In genomic region chr3:86739244-86739643, GRCh38 we compare ENCODE assay signal across 34 cellular contexts.
A peak's percentile ranks its signal among the peaks of the same experiment; 100 is the strongest.
DNase-seq lines count a peak whose midpoint lies in the region; ATAC-seq and TF ChIP-seq lines count a peak whose summit lies in the region.
"Had no signal": no experiment of that assay in that cellular context is flagged by ENCODE, and none has a peak within 500 bp of the region (broad histone marks: within the 10 kb centered on the region; RNA-seq: fewer than 3 reads in every experiment).

No MANE protein-coding gene starts in this region.

- H3K36me3 ChIP-seq in HEK293 (ENCODE audit: control insufficient read depth in 2 of 2, insufficient read depth in 1 of 2, low read length in 2 of 2): no peaks in the 10 kb centered on the region
- no peaks in the 10 kb centered on the region for H3K36me3 ChIP-seq in suprapubic skin
- H3K36me3 ChIP-seq in CD8-positive, alpha-beta T cell (ENCODE audit: insufficient read depth, low read length): no peaks in the 10 kb centered on the region
- H3K36me3 ChIP-seq: BE2C; BLaER1; BLaER1 treated with 17β-estradiol and CSF1 and Interleukin-3, amounts not matched to agents 10 nM and 100 nM had no signal

- TF ChIP-seq CTCF in HEK293 (tag by site-specific recombination; IDR thresholded peaks at IDR 0.05) (no peak), suprapubic skin (IDR thresholded peaks at IDR 0.05) (no peak), type B pancreatic cell (conservative IDR thresholded peaks at IDR 0.05) (no peak)
- no peak for TF ChIP-seq CTCF in CD8-positive, alpha-beta T cell (IDR thresholded peaks at IDR 0.05)

- H3K4me1 Mint-ChIP-seq in CD8-positive, alpha-beta T cell (ENCODE audit: low read depth): no peaks in the 10 kb centered on the region
- no peaks in the 10 kb centered on the region for H3K4me1 Mint-ChIP-seq in type B pancreatic cell (ENCODE audit: unreplicated experiment)
- H3K4me1 Mint-ChIP-seq: B cell; CD4-positive, alpha-beta memory T cell; CD4-positive, CD25-positive, alpha-beta regulatory T cell; CD8-positive, alpha-beta memory T cell had no signal

- no peaks in the 10 kb centered on the region for H3K4me1 ChIP-seq in HEK293 (ENCODE audit: control insufficient read depth, insufficient read depth, low read length)
- H3K4me1 ChIP-seq in suprapubic skin: no peaks in the 10 kb centered on the region
- H3K4me1 ChIP-seq in CD8-positive, alpha-beta T cell (ENCODE audit: insufficient read depth, low read length): no peaks in the 10 kb centered on the region
- H3K4me1 ChIP-seq: A549, BE2C, Caco-2 had no signal

- H3K27ac Mint-ChIP-seq in CD8-positive, alpha-beta T cell: no peak overlapping the region
- H3K27ac Mint-ChIP-seq in type B pancreatic cell: no peak overlapping the region
- H3K27ac Mint-ChIP-seq: B cell; CD14-positive monocyte; CD4-positive, alpha-beta memory T cell; CD4-positive, alpha-beta T cell; CD4-positive, CD25-positive, alpha-beta regulatory T cell; CD8-positive, alpha-beta memory T cell had no signal

- no peak overlapping the region for H3K4me3 Mint-ChIP-seq in CD8-positive, alpha-beta T cell
- no peak overlapping the region for H3K4me3 Mint-ChIP-seq in type B pancreatic cell
- H3K4me3 Mint-ChIP-seq: B cell; CD14-positive monocyte; CD4-positive, alpha-beta memory T cell; CD4-positive, alpha-beta T cell; CD4-positive, CD25-positive, alpha-beta regulatory T cell; CD8-positive, alpha-beta memory T cell had no signal

- DNase-seq in NCI-H2227 (lab: John Stamatoyannopoulos, UW; ENCODE audit: unreplicated experiment) (peak; percentile 0), NCI-H2227 treated with DMSO at 0.1 percent for 48 hours (lab: John Stamatoyannopoulos, UW) (no peak), HEK293T (ENCODE audit: extremely low spot score) (no peak), NCI-H69 (lab: John Stamatoyannopoulos, UW) (peak; percentile 25), suprapubic skin (ENCODE audit: low spot score in 2 of 2) (no peak), type B pancreatic cell (ENCODE audit: extremely low spot score, unreplicated experiment) (no peak)
- DNase-seq in CD8-positive, alpha-beta T cell: no peak
- DNase-seq: 8988T; ACHN; AML-193; BE2C; C1 segment of cervical spinal cord; Caco-2; Calu3; CD4-positive, alpha-beta memory T cell; CD4-positive, alpha-beta T cell; CD4-positive, CD25-positive, alpha-beta regulatory T cell; CD8-positive, alpha-beta memory T cell; COR-L47; DMS 273 treated with DMSO at 0.1 percent for 48 hours; DMS153; DMS53; DMS79; DMS79 treated with DMSO at 0.1 percent for 48 hours; DND-41; EL had no signal

- intact Hi-C loops in CD8-positive, alpha-beta T cell (cut with DNase I, micrococcal nuclease): no loop called here

- TF ChIP-seq POLR2A in suprapubic skin (IDR thresholded peaks at IDR 0.05): no peak

- H3K9me3 Mint-ChIP-seq in CD8-positive, alpha-beta T cell: no peaks in the 10 kb centered on the region
- H3K9me3 Mint-ChIP-seq in type B pancreatic cell: no peaks in the 10 kb centered on the region
- H3K9me3 Mint-ChIP-seq: CD14-positive monocyte had no signal

- WGBS in suprapubic skin: 81% methylated on average over 3 of the region's 3 CpGs

- H3K36me3 Mint-ChIP-seq in CD8-positive, alpha-beta T cell: no peaks in the 10 kb centered on the region
- no peaks in the 10 kb centered on the region for H3K36me3 Mint-ChIP-seq in type B pancreatic cell
- H3K36me3 Mint-ChIP-seq: CD14-positive monocyte; CD4-positive, alpha-beta memory T cell; CD4-positive, CD25-positive, alpha-beta regulatory T cell; CD8-positive, alpha-beta memory T cell had no signal

- POLR2A ChIA-PET in HEK293 (lab: Yijun Ruan, JAX) (no interaction called here), HEK293T (lab: Yijun Ruan, JAX) (no interaction called here)
- POLR2A ChIA-PET in CD8-positive, alpha-beta T cell (lab: Charles Lee): no interaction called here

- no peak for ATAC-seq in CD8-positive, alpha-beta T cell
- ATAC-seq: A549 had no signal

- H3K4me3 ChIP-seq in HEK293 (ENCODE audit: low read depth, low read length) (no peak overlapping the region), suprapubic skin (no peak overlapping the region)
- no peak overlapping the region for H3K4me3 ChIP-seq in CD8-positive, alpha-beta T cell (ENCODE audit: low read depth, low read length)
- H3K4me3 ChIP-seq: A549; BLaER1; BLaER1 treated with 17β-estradiol and CSF1 and Interleukin-3, amounts not matched to agents 10 nM and 100 nM had no signal

- no peaks in the 10 kb centered on the region for H3K9me3 ChIP-seq in HEK293 (ENCODE audit: control insufficient read depth, insufficient read depth, low read depth, low read length)
- H3K9me3 ChIP-seq in suprapubic skin: no peaks in the 10 kb centered on the region
- no peaks in the 10 kb centered on the region for H3K9me3 ChIP-seq in CD8-positive, alpha-beta T cell (ENCODE audit: low read length)
- H3K9me3 ChIP-seq: A549, BE2C, BLaER1, Caco-2 had no signal

- CTCF ChIA-PET in HEK293 (lab: Yijun Ruan, JAX) (no interaction called here), HEK293T (lab: Yijun Ruan, JAX) (no interaction called here)
- CTCF ChIA-PET in CD8-positive, alpha-beta T cell (lab: Charles Lee): no interaction called here

- H3K27ac ChIP-seq in HEK293 (ENCODE audit: extremely low read depth, low read depth, low read length): no peak overlapping the region
- no peak overlapping the region for H3K27ac ChIP-seq in suprapubic skin
- H3K27ac ChIP-seq in CD8-positive, alpha-beta T cell (ENCODE audit: low read depth, low read length): no peak overlapping the region
- H3K27ac ChIP-seq: 22Rv1; A549; BLaER1; BLaER1 treated with 17β-estradiol and CSF1 and Interleukin-3, amounts not matched to agents 10 nM and 100 nM; C4-2B had no signal

- no peaks in the 10 kb centered on the region for H3K27me3 Mint-ChIP-seq in CD8-positive, alpha-beta T cell (ENCODE audit: low read depth)
- H3K27me3 Mint-ChIP-seq in type B pancreatic cell: no peaks in the 10 kb centered on the region
- H3K27me3 Mint-ChIP-seq: B cell; CD4-positive, alpha-beta memory T cell; CD4-positive, alpha-beta T cell; CD4-positive, CD25-positive, alpha-beta regulatory T cell; CD8-positive, alpha-beta memory T cell had no signal

- no peaks in the 10 kb centered on the region for H3K27me3 ChIP-seq in suprapubic skin
- no peaks in the 10 kb centered on the region for H3K27me3 ChIP-seq in CD8-positive, alpha-beta T cell (ENCODE audit: insufficient read depth, low read length)
- H3K27me3 ChIP-seq: BLaER1; BLaER1 treated with 17β-estradiol and CSF1 and Interleukin-3, amounts not matched to agents 10 nM and 100 nM had no signal

- no peak for TF ChIP-seq EP300 in suprapubic skin (IDR thresholded peaks at IDR 0.05)

TF ChIP-seq in HEK293, 187 proteins besides CTCF, POLR2A, EP300 and RAD21:
- no peak for TF ChIP-seq ZNF114 (tag by site-specific recombination; IDR thresholded peaks at IDR 0.05)
- TF ChIP-seq ZNF549 (tag by site-specific recombination; IDR thresholded peaks at IDR 0.05): no peak
- no peak for TF ChIP-seq ZNF76 (tag by site-specific recombination; IDR thresholded peaks at IDR 0.05; ENCODE audit: borderline replicate concordance, low read depth)
- TF ChIP-seq PRDM6 (tag by site-specific recombination; IDR thresholded peaks at IDR 0.05): 0 out of 2 replicates have a peak, but pooled peaks have one; percentile 11

TF ChIP-seq in HEK293T, 16 proteins besides CTCF, POLR2A, EP300 and RAD21:
- TF ChIP-seq PKNOX1 (IDR thresholded peaks at IDR 0.05) (peak; percentile 78), NFRKB (IDR thresholded peaks at IDR 0.05) (no peak), ZNF384 (IDR thresholded peaks at IDR 0.05) (peak; percentile 36; the same call in 1 of the 2 replicates)

Comparison
In these comparisons a context has a peak if more than half of its experiments do, and no peak if none do; other contexts are left out.
1. DNase-seq: peak in NCI-H2227 (single experiment) and NCI-H69 (single experiment); none in NCI-H2227 treated with DMSO at 0.1 percent for 48 hours (single experiment), HEK293T (single experiment), suprapubic skin (0 of 2), CD8-positive, alpha-beta T cell (0 of 7) and type B pancreatic cell (single experiment).